In genomic region chr12:23472329-23472971, GRCh38 we compare ENCODE assay signal across 24 cellular contexts.
A peak's percentile ranks its signal among the peaks of the same experiment; 100 is the strongest.
DNase-seq lines count a peak whose midpoint lies in the region; ATAC-seq, FAIRE-seq and TF ChIP-seq lines count a peak whose summit lies in the region.
"Had no signal": no experiment of that assay in that cellular context is flagged by ENCODE, and none has a peak within 500 bp of the region (broad histone marks: within the 10 kb centered on the region; RNA-seq: fewer than 3 reads in every experiment).

No MANE protein-coding gene starts in this region.

- H4K20me1 ChIP-seq in keratinocyte (ENCODE audit: control insufficient read depth, extremely low read depth, insufficient read depth, low read length): no peaks in the 10 kb centered on the region

- no peaks in the 10 kb centered on the region; the same call in 1 of the 2 replicates for H3K36me3 Mint-ChIP-seq in WTC11
- no peaks in the 10 kb centered on the region for H3K36me3 Mint-ChIP-seq in activated T-cell treated with anti-CD3 and anti-CD28 coated beads, Interleukin-2, amount 50 U/mL, for 4 hours (ENCODE audit: insufficient read depth)
- H3K36me3 Mint-ChIP-seq: stimulated activated naive B cell treated with anti-CD40 and anti-IgM and Interleukin-4, amounts not matched to agents 10 μg/mL and 1 μg/mL and 100 μg/mL, for 72 hours had no signal

- peak; percentile 99 for FAIRE-seq in keratinocyte (lab: Jason Lieb, UNC)
- FAIRE-seq: GM12892, GM19239 had no signal

- no peaks in the 10 kb centered on the region for H3K79me2 ChIP-seq in keratinocyte (ENCODE audit: control insufficient read depth, insufficient read depth, low read length)

- H3K9me3 Mint-ChIP-seq in WTC11: peaks cover 23% of the 10 kb centered on the region
- H3K9me3 Mint-ChIP-seq in activated T-cell treated with anti-CD3 and anti-CD28 coated beads, Interleukin-2, amount 50 U/mL, for 4 hours: peaks cover 32% of the 10 kb centered on the region

- H3K4me3 Mint-ChIP-seq in WTC11: no peak overlapping the region
- H3K4me3 Mint-ChIP-seq in activated T-cell treated with anti-CD3 and anti-CD28 coated beads, Interleukin-2, amount 50 U/mL, for 4 hours: no peak overlapping the region
- H3K4me3 Mint-ChIP-seq: activated B cell treated with CpG ODN at 0.5 μM for 24 hours; activated CD8-positive, alpha-beta T cell treated with anti-CD3 and anti-CD28 coated beads for 36 hours; neural crest cell; stimulated activated naive B cell treated with anti-CD40 and anti-IgM and Interleukin-4, amounts not matched to agents 10 μg/mL and 1 μg/mL and 100 μg/mL, for 72 hours had no signal

- H3K9me3 ChIP-seq in keratinocyte (ENCODE audit: control insufficient read depth, low read depth, low read length): peaks cover 2% of the 10 kb centered on the region

- 0 out of 2 replicates have a peak, but pooled peaks cover 9% of the 10 kb centered on the region for H3K4me1 Mint-ChIP-seq in WTC11
- H3K4me1 Mint-ChIP-seq in activated T-cell treated with anti-CD3 and anti-CD28 coated beads, Interleukin-2, amount 50 U/mL, for 4 hours (ENCODE audit: low read depth): no peaks in the 10 kb centered on the region
- H3K4me1 Mint-ChIP-seq: activated B cell treated with CpG ODN at 0.5 μM for 24 hours; neural crest cell; stimulated activated naive B cell treated with anti-CD40 and anti-IgM and Interleukin-4, amounts not matched to agents 10 μg/mL and 1 μg/mL and 100 μg/mL, for 72 hours had no signal

- ATAC-seq in WTC11: peak; percentile 72
- ATAC-seq in activated T-cell treated with anti-CD3 and anti-CD28 coated beads, Interleukin-2, amount 50 U/mL, for 4 hours: no peak
- ATAC-seq: activated CD8-positive, alpha-beta T cell treated with anti-CD3 and anti-CD28 coated beads for 36 hours; left lobe of liver; stimulated activated naive B cell treated with anti-CD40 and anti-IgM and Interleukin-4, amounts not matched to agents 10 μg/mL and 1 μg/mL and 100 μg/mL, for 72 hours had no signal

- H3K27ac Mint-ChIP-seq in WTC11: no peak overlapping the region
- H3K27ac Mint-ChIP-seq: activated B cell treated with CpG ODN at 0.5 μM for 24 hours; activated CD8-positive, alpha-beta T cell treated with anti-CD3 and anti-CD28 coated beads for 36 hours; stimulated activated naive B cell treated with anti-CD40 and anti-IgM and Interleukin-4, amounts not matched to agents 10 μg/mL and 1 μg/mL and 100 μg/mL, for 72 hours had no signal

- TF ChIP-seq CTCF in WTC11 (IDR thresholded peaks at IDR 0.05): no peak
- TF ChIP-seq CTCF in keratinocyte (optimal IDR thresholded peaks at IDR 0.05 in 1 of 3, IDR thresholded peaks at IDR 0.05 in 1 of 3, conservative IDR thresholded peaks at IDR 0.05 in 1 of 3; ENCODE audit: extremely low read depth in 1 of 3, insufficient read depth in 2 of 3, low read length in 3 of 3): peak in 2 of 3 experiments; percentile 13 to 59

- POLR2A ChIA-PET in WTC11 (lab: Charles Lee): interaction anchor here (1.2 kb wide), 1 partner anchor 169 kb away, joined by 3 read pairs; no protein-coding TSS in a partner anchor

- dilution Hi-C loops in keratinocyte (cut with MboI; ENCODE audit: extremely low pct_ligation_motif_present, low sequenced_read_pairs): no loop called here

- H3K27me3 ChIP-seq in keratinocyte (ENCODE audit: control insufficient read depth, extremely low read depth, insufficient read depth, low read length): no peaks in the 10 kb centered on the region

- DNase-seq in DMS53 (lab: John Stamatoyannopoulos, UW) (peak; percentile 99), NCI-H2029 (lab: John Stamatoyannopoulos, UW) (peak; percentile 48), WTC11 (ENCODE audit: low spot score) (no peak), keratinocyte (ENCODE audit: low read depth, low spot score) (peak; percentile 92), middle frontal gyrus (ENCODE audit: extremely low spot score, low spot score) (no peak)
- no peak for DNase-seq in activated CD4-positive, CD25-positive, alpha-beta regulatory T cell (lab: John Stamatoyannopoulos, UW)
- no peak for DNase-seq in stimulated activated CD4-positive, alpha-beta T cell treated with anti-CD3 and anti-CD28 coated beads, Interleukin-4, amount 100 ng/mL, for 1 hour
- no peak for DNase-seq in activated T-cell treated with anti-CD3 and anti-CD28 coated beads, Interleukin-2, amount 50 U/mL, for 4 hours
- DNase-seq: activated B cell treated with CpG ODN at 0.5 μM for 24 hours; activated CD8-positive, alpha-beta T cell treated with anti-CD3 and anti-CD28 coated beads for 36 hours; amniotic stem cell; GM23248; MV-4-11; NCI-H2107; NCI-H82; OCI-M1; stimulated activated naive B cell treated with anti-CD40 and anti-IgM and Interleukin-4, amounts not matched to agents 10 μg/mL and 1 μg/mL and 100 μg/mL, for 72 hours; T-helper 2 cell had no signal

- H2AFZ ChIP-seq in keratinocyte (ENCODE audit: control insufficient read depth, low read length): peak overlapping the region; percentile 94
- H2AFZ ChIP-seq: GM23248 had no signal

- peak overlapping the region; percentile 81 for H3K4me2 ChIP-seq in keratinocyte (ENCODE audit: control insufficient read depth, extremely low read depth, insufficient read depth, low read depth, low read length)

- CTCF ChIA-PET in WTC11 (lab: Charles Lee): no interaction called here

- no peaks in the 10 kb centered on the region for H3K27me3 Mint-ChIP-seq in WTC11 (ENCODE audit: low read depth)
- no peaks in the 10 kb centered on the region for H3K27me3 Mint-ChIP-seq in activated T-cell treated with anti-CD3 and anti-CD28 coated beads, Interleukin-2, amount 50 U/mL, for 4 hours (ENCODE audit: low read depth)
- H3K27me3 Mint-ChIP-seq: activated CD8-positive, alpha-beta T cell treated with anti-CD3 and anti-CD28 coated beads for 36 hours; progenitor cell of endocrine pancreas; stimulated activated naive B cell treated with anti-CD40 and anti-IgM and Interleukin-4, amounts not matched to agents 10 μg/mL and 1 μg/mL and 100 μg/mL, for 72 hours had no signal

- peak overlapping the region; percentile 88 for H3K27ac ChIP-seq in keratinocyte (ENCODE audit: control insufficient read depth, insufficient read depth, low read length)
- H3K27ac ChIP-seq: GM23248, thoracic aorta had no signal

- peak overlapping the region in 2 of 3 experiments; percentile 42 to 53 for H3K4me3 ChIP-seq in keratinocyte (ENCODE audit: control insufficient read depth in 2 of 3, extremely low read depth in 1 of 3, insufficient read depth in 2 of 3, low read depth in 1 of 3, low read length in 3 of 3)
- H3K4me3 ChIP-seq: GM23248, thoracic aorta had no signal

- no peaks in the 10 kb centered on the region for H3K36me3 ChIP-seq in keratinocyte (ENCODE audit: control insufficient read depth in 2 of 2, extremely low read depth in 1 of 2, insufficient read depth in 2 of 2, low read length in 2 of 2)
- H3K36me3 ChIP-seq: thoracic aorta had no signal

- H3K9me1 ChIP-seq in keratinocyte (ENCODE audit: control insufficient read depth, extremely low read depth, insufficient read depth, low read length): no peaks in the 10 kb centered on the region

- peaks cover 22% of the 10 kb centered on the region for H3K4me1 ChIP-seq in keratinocyte (ENCODE audit: control insufficient read depth, extremely low read depth, insufficient read depth, low read length)

- H3K9ac ChIP-seq in keratinocyte (ENCODE audit: control insufficient read depth, extremely low read depth, insufficient read depth, low read length): peak overlapping the region; percentile 60
- H3K9ac ChIP-seq: GM23248 had no signal

TF ChIP-seq in WTC11, 78 proteins besides CTCF, POLR2A, EP300 and RAD21:
- TF ChIP-seq ZNF121 (CRISPR knock-in tag; IDR thresholded peaks at IDR 0.05) (0 out of 2 replicates have a peak, but pooled peaks have one; percentile 12), STAT6 (CRISPR knock-in tag; conservative IDR thresholded peaks at IDR 0.05; ENCODE audit: low read depth) (no peak), IRF2 (CRISPR knock-in tag; IDR thresholded peaks at IDR 0.05; ENCODE audit: borderline replicate concordance, low read depth) (no peak)

Comparison
In these comparisons a context has a peak if more than half of its experiments do, and no peak if none do; other contexts are left out.
1. DNase-seq: peak in DMS53 (single experiment), NCI-H2029 (single experiment) and keratinocyte (single experiment); none in WTC11 (single experiment), activated CD4-positive, CD25-positive, alpha-beta regulatory T cell (0 of 4), stimulated activated CD4-positive, alpha-beta T cell treated with anti-CD3 and anti-CD28 coated beads, Interleukin-4, amount 100 ng/mL, for 1 hour (single experiment), activated T-cell treated with anti-CD3 and anti-CD28 coated beads, Interleukin-2, amount 50 U/mL, for 4 hours (single experiment) and middle frontal gyrus (single experiment).